In genomic region chr10:110504111-110504735, GRCh38 we compare ENCODE assay signal across 8 cellular contexts. TPM values are rescaled to one million over a fixed set of nuclear protein-coding genes. Genes with fewer than 3 reads are reported as not detected.
DNase-seq lines count a peak whose midpoint lies in the region; ATAC-seq and TF ChIP-seq lines count a peak whose summit lies in the region.

No MANE protein-coding gene starts in this region.

- no peak overlapping the region for H2AFZ ChIP-seq in fibroblast of lung (ENCODE audit: low read length)

- H3K27ac ChIP-seq in HL-60 (replicated peaks) (peak overlapping the region; percentile 15), fibroblast of lung (ENCODE audit: insufficient read depth, low read length) (peak overlapping the region; percentile 80), sigmoid colon (peak overlapping the region; percentile 73 to 98 (median 97))

- WGBS in sigmoid colon, 2 donors, result 34 to 45% methylated on average over 4 of the region's 4 CpGs

- H3K4me1 ChIP-seq in fibroblast of lung (ENCODE audit: control insufficient read depth, extremely low read depth, insufficient read depth, low read length) (peaks cover 34% of the 10 kb centered on the region), sigmoid colon (peaks cover 0 to 82% (median 70%) of the 10 kb centered on the region in 4 donors), Caco-2 (peaks cover 32% of the 10 kb centered on the region)

- no peak for TF ChIP-seq CTCF in Calu3 (IDR thresholded peaks at IDR 0.05; ENCODE audit: unreplicated experiment)
- no peak for TF ChIP-seq CTCF in HL-60 (IDR thresholded peaks at IDR 0.05; ENCODE audit: insufficient read depth, low read length)
- no peak for TF ChIP-seq CTCF in fibroblast of lung (conservative IDR thresholded peaks at IDR 0.05 in 1 of 2, IDR thresholded peaks at IDR 0.05 in 1 of 2; ENCODE audit: low read depth in 1 of 2, low read length in 2 of 2)
- no peak for TF ChIP-seq CTCF in sigmoid colon (IDR thresholded peaks at IDR 0.05)
- no peak for TF ChIP-seq CTCF in Caco-2 (IDR thresholded peaks at IDR 0.05; ENCODE audit: insufficient read depth in 1 of 2, low read depth in 1 of 2, low read length in 1 of 2, severe bottlenecking in 1 of 2, unreplicated experiment in 1 of 2)

- peak overlapping the region; percentile 61 for H3K27ac Mint-ChIP-seq in Calu3 (ENCODE audit: unreplicated experiment)
- H3K27ac Mint-ChIP-seq in activated CD4-positive, alpha-beta memory T cell treated with anti-CD3 and anti-CD28 coated beads, Interleukin-2, amount 10 ng/mL, durations not matched to agents 7 days and 5 days, result peak overlapping the region; percentile 96
- no peak overlapping the region for H3K27ac Mint-ChIP-seq in Caco-2 (ENCODE audit: unreplicated experiment)

- POLR2A ChIA-PET in activated CD4-positive, alpha-beta memory T cell treated with anti-CD3 and anti-CD28 coated beads, Interleukin-2, amount 10 ng/mL, durations not matched to agents 7 days and 5 days (lab: Charles Lee), result interaction anchor here (0.8 to 15.1 kb wide), 23 partner anchors 9 to 357 kb away, joined by 3 to 431 read pairs (median 5); partner anchors contain the start of genes SMC3 and SMNDC1
- POLR2A ChIA-PET in Caco-2 (lab: Charles Lee), result no interaction called here

- TF ChIP-seq EP300 in sigmoid colon (IDR thresholded peaks at IDR 0.05), result peak in 1 of 4 donors; percentile 32

- H3K4me2 ChIP-seq in fibroblast of lung (ENCODE audit: extremely low read depth, insufficient read depth, low read length), result peak overlapping the region; percentile 49

- DNase-seq in Calu3 (no peak), HL-60 (ENCODE audit: low read depth in 1 of 2, low spot score in 1 of 2) (peak in 1 of 2 experiments; percentile 72), fibroblast of lung (ENCODE audit: low read depth in 2 of 2) (peak; percentile 81 to 95), sigmoid colon (peak; percentile 75), cerebellar nuclear complex (lab: John Stamatoyannopoulos, UW) (no peak), Caco-2 (no peak)
- peak; percentile 78 for DNase-seq in activated CD4-positive, alpha-beta memory T cell treated with anti-CD3 and anti-CD28 coated beads, Interleukin-2, amount 10 ng/mL, durations not matched to agents 7 days and 5 days

- intact Hi-C loops in Calu3 (cut with micrococcal nuclease; ENCODE audit: unreplicated experiment) (loop anchor here (5.0 kb wide), 2 partner anchors 33 to 177 kb away; no protein-coding TSS in a partner anchor), sigmoid colon (cut with DNase I) (loop anchor here (5.0 kb wide), 2 partner anchors 43 to 582 kb away; partner anchors contain the start of gene XPNPEP1), Caco-2 (cut with micrococcal nuclease; ENCODE audit: unreplicated experiment) (no loop called here)

- H3K4me3 ChIP-seq in HL-60 (replicated peaks; ENCODE audit: insufficient read depth, low read length), result no peak overlapping the region
- H3K4me3 ChIP-seq in fibroblast of lung (replicated peaks in 1 of 4; ENCODE audit: control extremely low read depth in 1 of 4, insufficient read depth in 1 of 4, low read depth in 3 of 4, low read length in 4 of 4), result peak overlapping the region in 2 of 4 experiments; percentile 7 to 96
- H3K4me3 ChIP-seq in sigmoid colon, result peak overlapping the region in 1 of 4 donors; percentile 11
- no peak overlapping the region for H3K4me3 ChIP-seq in Caco-2 (ENCODE audit: low read depth, low read length)

- BruUV-seq in Calu3 (replicated peaks; lab: Mats Ljungman, UMichigan) (no TSS peak), Caco-2 (replicated peaks; lab: Mats Ljungman, UMichigan) (no TSS peak)

- H3K36me3 ChIP-seq in fibroblast of lung (ENCODE audit: control insufficient read depth, insufficient read depth, low read length) (peaks cover 26% of the 10 kb centered on the region), sigmoid colon (peaks cover 0 to 17% (median 5%) of the 10 kb centered on the region in 4 donors), Caco-2 (ENCODE audit: control insufficient read depth, insufficient read depth, low read length) (peaks cover 1% of the 10 kb centered on the region)

- H3K4me3 Mint-ChIP-seq in Calu3 (ENCODE audit: low read depth, unreplicated experiment) (no peak overlapping the region), Caco-2 (ENCODE audit: unreplicated experiment) (no peak overlapping the region)
- peak overlapping the region; percentile 99 for H3K4me3 Mint-ChIP-seq in activated CD4-positive, alpha-beta memory T cell treated with anti-CD3 and anti-CD28 coated beads, Interleukin-2, amount 10 ng/mL, durations not matched to agents 7 days and 5 days

- H4K20me1 ChIP-seq in fibroblast of lung (ENCODE audit: control insufficient read depth, extremely low read depth, insufficient read depth, low read length), result no peaks in the 10 kb centered on the region

- ATAC-seq in GM21381 (IDR thresholded peaks at IDR 0.05; ENCODE audit: unreplicated experiment), result peak; percentile 55

- H3K4me1 Mint-ChIP-seq in Calu3 (ENCODE audit: low read depth, unreplicated experiment) (no peaks in the 10 kb centered on the region), Caco-2 (ENCODE audit: low read depth, unreplicated experiment) (peaks cover 22% of the 10 kb centered on the region)
- H3K4me1 Mint-ChIP-seq in activated CD4-positive, alpha-beta memory T cell treated with anti-CD3 and anti-CD28 coated beads, Interleukin-2, amount 10 ng/mL, durations not matched to agents 7 days and 5 days, result peaks cover 91% of the 10 kb centered on the region

- H3K36me3 Mint-ChIP-seq in Calu3 (ENCODE audit: insufficient read depth, unreplicated experiment), result peaks cover 93% of the 10 kb centered on the region
- H3K36me3 Mint-ChIP-seq in activated CD4-positive, alpha-beta memory T cell treated with anti-CD3 and anti-CD28 coated beads, Interleukin-2, amount 10 ng/mL, durations not matched to agents 7 days and 5 days (ENCODE audit: low read depth), result peaks cover 100% of the 10 kb centered on the region
- H3K36me3 Mint-ChIP-seq in Caco-2 (ENCODE audit: insufficient read depth, unreplicated experiment), result peaks cover 41% of the 10 kb centered on the region

- CTCF ChIA-PET in Calu3 (lab: Charles Lee), result interaction anchor here (0.6 kb wide), 1 partner anchor 332 kb away, joined by 3 read pairs; no protein-coding TSS in a partner anchor
- CTCF ChIA-PET in activated CD4-positive, alpha-beta memory T cell treated with anti-CD3 and anti-CD28 coated beads, Interleukin-2, amount 10 ng/mL, durations not matched to agents 7 days and 5 days (lab: Charles Lee), result interaction anchor here (0.9 to 9.1 kb wide), 9 partner anchors 41 to 198 kb away, joined by 3 to 132 read pairs (median 4); partner anchors contain the start of gene SMNDC1
- CTCF ChIA-PET in Caco-2 (lab: Charles Lee), result interaction anchor here (0.6 kb wide), 1 partner anchor 525 kb away, joined by 3 read pairs; no protein-coding TSS in a partner anchor

- H3K9me3 Mint-ChIP-seq in Calu3 (ENCODE audit: low read depth, unreplicated experiment), result no peaks in the 10 kb centered on the region
- H3K9me3 Mint-ChIP-seq in activated CD4-positive, alpha-beta memory T cell treated with anti-CD3 and anti-CD28 coated beads, Interleukin-2, amount 10 ng/mL, durations not matched to agents 7 days and 5 days, result no peaks in the 10 kb centered on the region
- no peaks in the 10 kb centered on the region for H3K9me3 Mint-ChIP-seq in Caco-2 (ENCODE audit: unreplicated experiment)

- H3K9ac ChIP-seq in fibroblast of lung (ENCODE audit: insufficient read depth, low read length), result no peak overlapping the region

- H3K27me3 Mint-ChIP-seq in Calu3 (ENCODE audit: unreplicated experiment) (no peaks in the 10 kb centered on the region), Caco-2 (ENCODE audit: insufficient read depth, unreplicated experiment) (no peaks in the 10 kb centered on the region)
- no peaks in the 10 kb centered on the region for H3K27me3 Mint-ChIP-seq in activated CD4-positive, alpha-beta memory T cell treated with anti-CD3 and anti-CD28 coated beads, Interleukin-2, amount 10 ng/mL, durations not matched to agents 7 days and 5 days

- H3K9me3 ChIP-seq in fibroblast of lung (ENCODE audit: control insufficient read depth, insufficient read depth, low read depth, low read length) (no peaks in the 10 kb centered on the region), sigmoid colon (no peaks in the 10 kb centered on the region), Caco-2 (no peaks in the 10 kb centered on the region)

- no peaks in the 10 kb centered on the region for H3K27me3 ChIP-seq in HL-60 (ENCODE audit: insufficient read depth, poor library complexity, severe bottlenecking)
- no peaks in the 10 kb centered on the region for H3K27me3 ChIP-seq in fibroblast of lung (ENCODE audit: control insufficient read depth, insufficient read depth, low read length)
- no peaks in the 10 kb centered on the region for H3K27me3 ChIP-seq in sigmoid colon
- H3K27me3 ChIP-seq in Caco-2 (replicated peaks; ENCODE audit: control insufficient read depth, insufficient read depth, low read length), result no peaks in the 10 kb centered on the region

- no peak for TF ChIP-seq POLR2A in sigmoid colon (IDR thresholded peaks at IDR 0.05)

- H3K79me2 ChIP-seq in fibroblast of lung (ENCODE audit: control insufficient read depth, insufficient read depth, low read length), result peaks cover 93% of the 10 kb centered on the region

RNA-seq across cellular contexts. Expression of gene DUSP5, which starts 6.5 kb away (rescaled TPM):
- total RNA-seq in Calu3 (2022) (34.0 and 55.8 TPM in 2 replicates), fibroblast of lung (14.9 and 27.6 TPM in 2 replicates), sigmoid colon (10 to 100 TPM in 2 of 4 donors, 1 to 10 TPM in 2; 3.6 to 42.1 (median 7.6) TPM), Caco-2 (2022) (15.0 and 18.4 TPM in 2 replicates)
- 100 to 1,000 TPM; 143 TPM for total RNA-seq in activated CD4-positive, alpha-beta memory T cell treated with anti-CD3 and anti-CD28 coated beads, Interleukin-2, amount 10 ng/mL, durations not matched to agents 7 days and 5 days
- polyA plus RNA-seq in fibroblast of lung (37.7 and 48.9 TPM in 2 replicates), sigmoid colon (10 to 100 TPM; 12.0 to 35.8 (median 20.9) TPM)
- polyA plus RNA-seq in fibroblast of lung (2012), result 23.5 and 30.7 TPM in 2 replicates
- 65.8 and 147 TPM in 2 replicates for polyA minus RNA-seq in fibroblast of lung (ENCODE audit: low replicate concordance)

Comparison
In these comparisons a context has a peak if more than half of its experiments do, and no peak if none do; other contexts are left out.
1. DNase-seq: peak in activated CD4-positive, alpha-beta memory T cell treated with anti-CD3 and anti-CD28 coated beads, Interleukin-2, amount 10 ng/mL, durations not matched to agents 7 days and 5 days (single experiment), fibroblast of lung (2 of 2) and sigmoid colon (single experiment); none in Calu3 (single experiment), cerebellar nuclear complex (0 of 2) and Caco-2 (0 of 2).
2. H3K27ac ChIP-seq: peak in every context shown above with its lines; median percentile 97 in sigmoid colon; 80 in fibroblast of lung; 15 in HL-60.